Comparison of ENCODE assay signal across 26 cellular contexts in the genomic region with DNA sequence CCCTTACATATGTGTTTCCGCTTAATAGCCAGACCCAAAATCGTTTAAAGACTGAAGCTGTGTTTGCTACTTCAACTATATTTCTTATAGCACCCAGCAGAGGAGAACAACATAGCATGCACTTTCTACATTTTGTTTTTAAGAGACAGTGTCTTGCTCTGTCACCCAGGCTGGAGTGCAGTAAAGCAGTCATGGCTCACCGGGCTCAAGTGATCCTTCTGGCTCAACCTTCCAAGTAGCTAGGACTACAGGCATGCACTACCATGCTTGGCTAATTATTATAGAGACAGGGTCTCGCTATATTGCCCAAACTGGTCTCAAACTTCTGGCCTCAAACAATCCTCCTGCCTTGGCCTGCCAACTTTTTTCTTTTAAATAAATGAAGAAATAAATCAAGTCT.
DNase-seq lines count a peak whose midpoint lies in the region; TF ChIP-seq lines count a peak whose summit lies in the region.
"Had no signal": no experiment of that assay in that cellular context is flagged by ENCODE, and none has a peak within 500 bp of the region (broad histone marks: within the 10 kb centered on the region; RNA-seq: fewer than 3 reads in every experiment).

No MANE protein-coding gene starts in this region.

- TF ChIP-seq CTCF in nephron (IDR thresholded peaks at IDR 0.05; ENCODE audit: unreplicated experiment in 3 of 3), result no peak
- TF ChIP-seq CTCF in uterus (IDR thresholded peaks at IDR 0.05), result no peak

- H3K4me1 ChIP-seq in adipocyte (ENCODE audit: control insufficient read depth, insufficient read depth, low read length) (peaks cover 67% of the 10 kb centered on the region), uterus (peaks cover 0 to 15% of the 10 kb centered on the region in 2 donors)
- H3K4me1 ChIP-seq: SJCRH30 had no signal

- H3K36me3 ChIP-seq in adipocyte (ENCODE audit: control insufficient read depth, insufficient read depth, low read length, severe bottlenecking) (no peaks in the 10 kb centered on the region), uterus (no peaks in the 10 kb centered on the region)
- H3K36me3 ChIP-seq: Peyer's patch, SJCRH30 had no signal

- H3K27ac ChIP-seq in uterus, result peak overlapping the region; percentile 22 to 38
- H3K27ac ChIP-seq: 22Rv1, Peyer's patch, SJCRH30 had no signal

- H3K9me3 ChIP-seq in adipocyte (ENCODE audit: control insufficient read depth, low read length) (peaks cover 5% of the 10 kb centered on the region), uterus (no peaks in the 10 kb centered on the region)
- H3K9me3 ChIP-seq: MG63, Peyer's patch had no signal

- H3K36me3 Mint-ChIP-seq in nephron (ENCODE audit: low read depth), result peaks cover 21% of the 10 kb centered on the region

- peaks cover 40% of the 10 kb centered on the region for H3K4me1 Mint-ChIP-seq in nephron

- TF ChIP-seq POLR2A in uterus (IDR thresholded peaks at IDR 0.05), result no peak

- no peak overlapping the region for H3K4me3 Mint-ChIP-seq in nephron
- H3K4me3 Mint-ChIP-seq: CD8-positive, alpha-beta T cell had no signal

- peak; percentile 22 for DNase-seq in DMS53 (lab: John Stamatoyannopoulos, UW)
- no peak for DNase-seq in DMS53 treated with DMSO at 0.1 percent for 48 hours (lab: John Stamatoyannopoulos, UW; ENCODE audit: unreplicated experiment)
- no peak for DNase-seq in adipocyte (ENCODE audit: low read depth)
- no peak for DNase-seq in uterus
- no peak for DNase-seq in NK-92 (lab: John Stamatoyannopoulos, UW; ENCODE audit: unreplicated experiment)
- DNase-seq in iPS-NIHi11 (ENCODE audit: low spot score), result no peak
- DNase-seq in ureter (ENCODE audit: low spot score), result no peak
- DNase-seq: AML-193; C1 segment of cervical spinal cord; Calu3; CD8-positive, alpha-beta T cell; DMS153; GOT3; HCEC 1CT; MG63; NCI-H1092; NCI-H1436 treated with DMSO at 0.1 percent for 48 hours; NCI-H1930; NCI-H2227 treated with DMSO at 0.1 percent for 48 hours; NCI-H510A treated with DMSO at 0.1 percent for 48 hours; NCI-H748 treated with DMSO at 0.1 percent for 48 hours; Peyer's patch; SJCRH30 had no signal

- H3K27me3 Mint-ChIP-seq in nephron (ENCODE audit: low read depth), result no peaks in the 10 kb centered on the region

- no peak overlapping the region for H3K4me3 ChIP-seq in adipocyte (ENCODE audit: low read length)
- no peak overlapping the region for H3K4me3 ChIP-seq in uterus
- H3K4me3 ChIP-seq: K562, MG63, Peyer's patch, SJCRH30 had no signal

- H3K9ac ChIP-seq in adipocyte (ENCODE audit: low read length), result peak overlapping the region; percentile 6

- no peaks in the 10 kb centered on the region for H3K27me3 ChIP-seq in adipocyte (replicated peaks; ENCODE audit: control insufficient read depth, insufficient read depth, low read length)
- H3K27me3 ChIP-seq in uterus, result no peaks in the 10 kb centered on the region
- H3K27me3 ChIP-seq: MG63, Peyer's patch, SJCRH30 had no signal

- intact Hi-C loops in uterus (cut with DNase I; ENCODE audit: low total_unique reads), result no loop called here

- peak overlapping the region; percentile 71 to 94 (median 78) for H3K27ac Mint-ChIP-seq in nephron
- H3K27ac Mint-ChIP-seq: CD8-positive, alpha-beta T cell had no signal

- H3K9me3 Mint-ChIP-seq in nephron, result peaks cover 7% of the 10 kb centered on the region
